Comparison of ENCODE assay signal across 9 cellular contexts in genomic region chr11:34192481-34193401, GRCh38.
DNase-seq lines count a peak whose midpoint lies in the region; ATAC-seq lines count a peak whose summit lies in the region.
"Had no signal": no experiment of that assay in that cellular context is flagged by ENCODE, and none has a peak within 500 bp of the region (broad histone marks: within the 10 kb centered on the region; RNA-seq: fewer than 3 reads in every experiment).

No MANE protein-coding gene starts in this region.

- H3K27ac Mint-ChIP-seq in activated CD4-positive, alpha-beta memory T cell treated with anti-CD3 and anti-CD28 coated beads for 36 hours: no peak overlapping the region
- peak overlapping the region in 1 of 2 donors; percentile 84 for H3K27ac Mint-ChIP-seq in stimulated activated naive CD8-positive, alpha-beta T cell treated with anti-CD3 and anti-CD28 coated beads, Interleukin-15, amount 100 ng/mL, for 72 hours
- H3K27ac Mint-ChIP-seq: activated naive CD8-positive, alpha-beta T cell had no signal

- ATAC-seq in HG03442 (IDR thresholded peaks at IDR 0.05; ENCODE audit: unreplicated experiment): peak; percentile 54
- peak; percentile 80 to 90 for ATAC-seq in left cardiac atrium
- ATAC-seq in stimulated activated naive CD8-positive, alpha-beta T cell treated with anti-CD3 and anti-CD28 coated beads, Interleukin-15, amount 100 ng/mL, for 72 hours: peak; percentile 76
- ATAC-seq in HG02885 (IDR thresholded peaks at IDR 0.05; ENCODE audit: poor library complexity, unreplicated experiment): no peak

- CTCF ChIA-PET in activated CD4-positive, alpha-beta memory T cell treated with anti-CD3 and anti-CD28 coated beads for 36 hours (lab: Charles Lee): interaction anchor here (1.0 to 1.8 kb wide), 2 partner anchors 19 to 165 kb away, joined by 3 to 6 read pairs; partner anchors contain the start of gene ABTB2

- DNase-seq in AG08396 (ENCODE audit: low spot score): peak; percentile 93
- DNase-seq in activated CD4-positive, alpha-beta memory T cell treated with anti-CD3 and anti-CD28 coated beads for 36 hours: peak; percentile 51
- DNase-seq in left cardiac atrium: peak; percentile 75
- no peak for DNase-seq in stimulated activated naive CD8-positive, alpha-beta T cell treated with anti-CD3 and anti-CD28 coated beads, Interleukin-15, amount 100 ng/mL, for 72 hours
- no peak for DNase-seq in GM19238 (ENCODE audit: insufficient read length, low spot score)
- DNase-seq in SHP77 treated with DMSO at 0.1 percent for 48 hours (lab: John Stamatoyannopoulos, UW): no peak

- H3K4me3 Mint-ChIP-seq in activated CD4-positive, alpha-beta memory T cell treated with anti-CD3 and anti-CD28 coated beads for 36 hours: no peak overlapping the region
- H3K4me3 Mint-ChIP-seq in stimulated activated naive CD8-positive, alpha-beta T cell treated with anti-CD3 and anti-CD28 coated beads, Interleukin-15, amount 100 ng/mL, for 72 hours: no peak overlapping the region
- H3K4me3 Mint-ChIP-seq: activated naive CD8-positive, alpha-beta T cell had no signal

- H3K27me3 Mint-ChIP-seq in activated CD4-positive, alpha-beta memory T cell treated with anti-CD3 and anti-CD28 coated beads for 36 hours: peaks cover 3% of the 10 kb centered on the region
- no peaks in the 10 kb centered on the region for H3K27me3 Mint-ChIP-seq in stimulated activated naive CD8-positive, alpha-beta T cell treated with anti-CD3 and anti-CD28 coated beads, Interleukin-15, amount 100 ng/mL, for 72 hours
- H3K27me3 Mint-ChIP-seq: activated naive CD8-positive, alpha-beta T cell had no signal

- H3K9me3 Mint-ChIP-seq in activated CD4-positive, alpha-beta memory T cell treated with anti-CD3 and anti-CD28 coated beads for 36 hours: no peaks in the 10 kb centered on the region
- H3K9me3 Mint-ChIP-seq in stimulated activated naive CD8-positive, alpha-beta T cell treated with anti-CD3 and anti-CD28 coated beads, Interleukin-15, amount 100 ng/mL, for 72 hours: no peaks in the 10 kb centered on the region

- H3K36me3 Mint-ChIP-seq in activated CD4-positive, alpha-beta memory T cell treated with anti-CD3 and anti-CD28 coated beads for 36 hours: no peaks in the 10 kb centered on the region

- peaks cover 5% of the 10 kb centered on the region for H3K4me1 Mint-ChIP-seq in activated CD4-positive, alpha-beta memory T cell treated with anti-CD3 and anti-CD28 coated beads for 36 hours (ENCODE audit: low read depth)
- peaks cover 15% of the 10 kb centered on the region for H3K4me1 Mint-ChIP-seq in stimulated activated naive CD8-positive, alpha-beta T cell treated with anti-CD3 and anti-CD28 coated beads, Interleukin-15, amount 100 ng/mL, for 72 hours

- intact Hi-C loops in activated CD4-positive, alpha-beta memory T cell treated with anti-CD3 and anti-CD28 coated beads for 36 hours (cut with micrococcal nuclease): loop anchor here (1.0 kb wide), 1 partner anchor 43 kb away; no protein-coding TSS in a partner anchor
- intact Hi-C loops in left cardiac atrium (cut with DNase I): no loop called here

- POLR2A ChIA-PET in activated CD4-positive, alpha-beta memory T cell treated with anti-CD3 and anti-CD28 coated beads for 36 hours (lab: Charles Lee): no interaction called here

Comparison
In these comparisons a context has a peak if more than half of its experiments do, and no peak if none do; other contexts are left out.
1. DNase-seq: peak in AG08396 (single experiment), activated CD4-positive, alpha-beta memory T cell treated with anti-CD3 and anti-CD28 coated beads for 36 hours (single experiment) and left cardiac atrium (single experiment); none in stimulated activated naive CD8-positive, alpha-beta T cell treated with anti-CD3 and anti-CD28 coated beads, Interleukin-15, amount 100 ng/mL, for 72 hours (0 of 2), GM19238 (single experiment) and SHP77 treated with DMSO at 0.1 percent for 48 hours (single experiment).